ENCODE assay signal across 29 cellular contexts in the genomic region with DNA sequence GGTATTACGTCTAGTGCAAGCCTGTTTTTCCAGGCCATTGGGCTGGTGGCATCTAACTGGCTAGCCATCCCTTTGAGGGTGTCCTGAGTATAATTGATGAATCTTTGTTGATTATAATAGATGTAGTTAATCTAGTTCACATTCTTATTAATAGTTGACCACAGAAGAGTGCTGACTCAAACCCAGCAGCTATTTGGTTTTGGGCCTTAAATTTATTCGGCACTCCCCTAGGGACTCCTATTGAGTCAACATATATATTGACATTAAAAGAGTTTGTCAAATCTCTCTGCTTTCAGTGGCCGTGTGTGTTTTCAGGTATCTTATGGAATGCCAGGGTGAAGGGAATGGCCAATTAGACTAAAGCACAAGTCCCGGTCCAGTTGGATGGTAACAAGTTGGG.
"Had no signal": no experiment of that assay in that cellular context is flagged by ENCODE, and none has a peak within 500 bp of the region (broad histone marks: within the 10 kb centered on the region; RNA-seq: fewer than 3 reads in every experiment).

No MANE protein-coding gene starts in this region.

- H3K9me3 ChIP-seq: adrenal gland, body of pancreas had no signal

- H3K4me3 ChIP-seq: adrenal gland, body of pancreas had no signal

- H3K27ac Mint-ChIP-seq: activated naive CD4-positive, alpha-beta T cell treated with anti-CD3 and anti-CD28 coated beads for 36 hours; activated naive CD4-positive, alpha-beta T cell treated with anti-CD3 and anti-CD28 coated beads, Interleukin-2, amount 50 U/mL, for 24 hours; T-helper 17 cell; T-helper 2 cell treated with Interferon-gamma antibody and Interleukin-4, amounts not matched to agents 5 μg/mL and 100 μg/mL, for 36 hours had no signal

- H3K27me3 ChIP-seq: adrenal gland, body of pancreas had no signal

- DNase-seq: activated B cell treated with CpG ODN at 0.5 μM for 24 hours; activated CD4-positive, alpha-beta T cell treated with anti-CD3 and anti-CD28 coated beads for 48 hours; activated CD4-positive, alpha-beta T cell treated with anti-CD3 and anti-CD28 coated beads, Interleukin-2, amount 50 U/mL, for 1 hour; activated CD4-positive, alpha-beta T cell treated with anti-CD3 and anti-CD28 coated beads, Interleukin-2, amount 50 U/mL, for 48 hours; activated CD8-positive, alpha-beta memory T cell treated with anti-CD3 and anti-CD28 coated beads for 24 hours; activated CD8-positive, alpha-beta T cell treated with anti-CD3 and anti-CD28 coated beads for 36 hours; activated effector memory CD4-positive, alpha-beta T cell treated with Interleukin-2 at 50 U/mL for 16 hours; activated gamma-delta T cell treated with Interleukin-2 at 50 U/mL for 16 hours; activated naive CD4-positive, alpha-beta T cell treated with anti-CD3 and anti-CD28 coated beads for 36 hours; activated naive CD8-positive, alpha-beta T cell treated with anti-CD3 and anti-CD28 coated beads for 36 hours; activated naive CD8-positive, alpha-beta T cell treated with anti-CD3 and anti-CD28 coated beads, Interleukin-2, amount 50 U/mL, for 24 hours; activated T-cell treated with anti-CD3 and anti-CD28 coated beads, Interleukin-2, amount 50 U/mL, for 4 hours; adrenal gland; amygdala; aorta; body of pancreas; caudate nucleus; cortex of kidney; effector CD8-positive, alpha-beta T cell; foreskin fibroblast; T-helper 1 cell; T-helper 17 cell; T1000; WERI-Rb-1 had no signal

- H3K9me3 Mint-ChIP-seq: activated naive CD4-positive, alpha-beta T cell treated with anti-CD3 and anti-CD28 coated beads, Interleukin-2, amount 50 U/mL, for 24 hours; activated T-helper 17 cell treated with anti-CD3 and anti-CD28 coated beads, Interleukin-2, amount 50 U/mL, for 72 hours had no signal

- H3K4me3 Mint-ChIP-seq: activated CD8-positive, alpha-beta T cell treated with anti-CD3 and anti-CD28 coated beads for 36 hours; activated naive CD4-positive, alpha-beta T cell treated with anti-CD3 and anti-CD28 coated beads for 36 hours; activated naive CD4-positive, alpha-beta T cell treated with anti-CD3 and anti-CD28 coated beads, Interleukin-2, amount 50 U/mL, for 24 hours; activated naive CD8-positive, alpha-beta T cell treated with anti-CD3 and anti-CD28 coated beads for 36 hours; activated T-cell treated with anti-CD3 and anti-CD28 coated beads, Interleukin-2, amount 50 U/mL, for 4 hours; activated T-helper 17 cell treated with anti-CD3 and anti-CD28 coated beads, Interleukin-2, amount 50 U/mL, for 72 hours; T-helper 17 cell; T-helper 2 cell treated with Interferon-gamma antibody and Interleukin-4, amounts not matched to agents 5 μg/mL and 100 μg/mL, for 36 hours had no signal

- H3K36me3 ChIP-seq: adrenal gland, WERI-Rb-1 had no signal

- H3K27ac ChIP-seq: adrenal gland, body of pancreas, WERI-Rb-1 had no signal

- H3K27me3 Mint-ChIP-seq: activated B cell treated with CpG ODN at 0.5 μM for 24 hours; activated CD8-positive, alpha-beta T cell treated with anti-CD3 and anti-CD28 coated beads for 36 hours; activated naive CD4-positive, alpha-beta T cell treated with anti-CD3 and anti-CD28 coated beads, Interleukin-2, amount 50 U/mL, for 24 hours; activated naive CD8-positive, alpha-beta T cell treated with anti-CD3 and anti-CD28 coated beads for 36 hours; activated naive CD8-positive, alpha-beta T cell treated with anti-CD3 and anti-CD28 coated beads, Interleukin-2, amount 50 U/mL, for 24 hours; activated T-helper 17 cell treated with anti-CD3 and anti-CD28 coated beads, Interleukin-2, amount 50 U/mL, for 72 hours; T-helper 17 cell had no signal

- ATAC-seq: activated CD4-positive, CD25-positive, alpha-beta regulatory T cell treated with anti-CD3 and anti-CD28 coated beads, Interleukin-2, amount 50 U/mL, for 24 hours; activated CD8-positive, alpha-beta T cell treated with anti-CD3 and anti-CD28 coated beads for 36 hours; activated naive CD8-positive, alpha-beta T cell treated with anti-CD3 and anti-CD28 coated beads, Interleukin-2, amount 50 U/mL, for 24 hours; activated T-cell treated with anti-CD3 and anti-CD28 coated beads, Interleukin-2, amount 50 U/mL, for 4 hours; activated T-helper 17 cell treated with anti-CD3 and anti-CD28 coated beads, Interleukin-2, amount 50 U/mL, for 72 hours; body of pancreas; esophagus mucosa; T-helper 17 cell had no signal
